13 cellular contexts compared by ENCODE assay signal in genomic region chr6:144377586-144377985, GRCh38.
DNase-seq lines count a peak whose midpoint lies in the region; ATAC-seq, FAIRE-seq and TF ChIP-seq lines count a peak whose summit lies in the region.
"Had no signal": no experiment of that assay in that cellular context is flagged by ENCODE, and none has a peak within 500 bp of the region (broad histone marks: within the 10 kb centered on the region; RNA-seq: fewer than 3 reads in every experiment).

No MANE protein-coding gene starts in this region.

- TF ChIP-seq EP300 in ovary (IDR thresholded peaks at IDR 0.05), result no peak

- H3K27me3 ChIP-seq in mucosa of rectum (ENCODE audit: control insufficient read depth in 2 of 2, insufficient read depth in 2 of 2, low read length in 2 of 2), result no peaks in the 10 kb centered on the region
- H3K27me3 ChIP-seq in ovary, result no peaks in the 10 kb centered on the region
- H3K27me3 ChIP-seq: BLaER1, heart right ventricle had no signal

- no peak for TF ChIP-seq CTCF in cardiac fibroblast (IDR thresholded peaks at IDR 0.05; ENCODE audit: low read depth, low read length)
- no peak for TF ChIP-seq CTCF in ovary (IDR thresholded peaks at IDR 0.05)
- no peak for TF ChIP-seq CTCF in GM10266 (IDR thresholded peaks at IDR 0.05; ENCODE audit: control insufficient read depth, insufficient read depth, low read depth, missing control alignments)

- FAIRE-seq in H54 (lab: Jason Lieb, UNC), result no peak
- FAIRE-seq: GM18507 had no signal

- TF ChIP-seq POLR2A in ovary (IDR thresholded peaks at IDR 0.05) (no peak), H54 (IDR thresholded peaks at IDR 0.05; ENCODE audit: low read depth, low read length) (no peak)

- ATAC-seq in left cardiac atrium (peak; percentile 15 to 51), Right ventricle myocardium superior (ENCODE audit: poor library complexity) (no peak), HG03432 (IDR thresholded peaks at IDR 0.05; ENCODE audit: unreplicated experiment) (no peak)

- 7 to 16% (median 10%) methylated on average over 2 of the region's 2 CpGs for WGBS in ovary, 3 donors

- H3K27ac ChIP-seq in mucosa of rectum (ENCODE audit: low read depth in 2 of 2, low read length in 2 of 2) (peak overlapping the region; percentile 30 to 52), ovary (no peak overlapping the region)
- H3K27ac ChIP-seq: BLaER1 had no signal

- no peak overlapping the region for H3K9ac ChIP-seq in mucosa of rectum (ENCODE audit: low read depth in 1 of 2, low read length in 2 of 2)
- H3K9ac ChIP-seq: BLaER1 had no signal

- peaks cover 0 to 5% of the 10 kb centered on the region in 2 donors for H3K4me1 ChIP-seq in mucosa of rectum (ENCODE audit: control insufficient read depth in 2 of 2, insufficient read depth in 2 of 2, low read length in 2 of 2)
- H3K4me1 ChIP-seq in ovary (ENCODE audit: insufficient read depth), result peaks cover 6% of the 10 kb centered on the region
- H3K4me1 ChIP-seq: BLaER1 had no signal

- DNase-seq in left cardiac atrium (no peak), Right ventricle myocardium superior (no peak), cardiac fibroblast (ENCODE audit: low read depth in 2 of 2) (peak; percentile 58 to 78), ovary (no peak), GM10266 (ENCODE audit: extremely low spot score) (no peak), H54 (ENCODE audit: insufficient read length, low spot score) (no peak)
- DNase-seq: activated gamma-delta T cell, H9, heart right ventricle had no signal

- intact Hi-C loops in left cardiac atrium (cut with DNase I), result no loop called here
- intact Hi-C loops in Right ventricle myocardium superior (cut with DNase I), result no loop called here
- intact Hi-C loops in ovary (cut with DNase I), result no loop called here

- H3K4me3 ChIP-seq in cardiac fibroblast (replicated peaks in 1 of 2; ENCODE audit: low read depth in 2 of 2, low read length in 2 of 2) (no peak overlapping the region), mucosa of rectum (ENCODE audit: low read length in 2 of 2) (peak overlapping the region in 1 of 2 donors; percentile 13), ovary (no peak overlapping the region)
- H3K4me3 ChIP-seq: BLaER1, heart right ventricle had no signal

- H3K36me3 ChIP-seq in mucosa of rectum (ENCODE audit: control insufficient read depth in 2 of 2, insufficient read depth in 2 of 2, low read length in 2 of 2), result no peaks in the 10 kb centered on the region
- H3K36me3 ChIP-seq in ovary, result no peaks in the 10 kb centered on the region
- H3K36me3 ChIP-seq: heart right ventricle had no signal

- H3K9me3 ChIP-seq in mucosa of rectum (ENCODE audit: control insufficient read depth in 2 of 2, low read length in 2 of 2) (no peaks in the 10 kb centered on the region), ovary (no peaks in the 10 kb centered on the region)

Comparison
In these comparisons a context has a peak if more than half of its experiments do, and no peak if none do; other contexts are left out.
1. ATAC-seq: peak in left cardiac atrium (2 of 2); none in Right ventricle myocardium superior (single experiment) and HG03432 (single experiment).
2. DNase-seq: peak in cardiac fibroblast (2 of 2); none in left cardiac atrium (single experiment), Right ventricle myocardium superior (single experiment), ovary (0 of 5), GM10266 (single experiment) and H54 (single experiment).
3. H3K27ac ChIP-seq: peak in mucosa of rectum (2 of 2); none in ovary (0 of 2).